Comparison of ENCODE assay signal across 15 cellular contexts in the genomic region with DNA sequence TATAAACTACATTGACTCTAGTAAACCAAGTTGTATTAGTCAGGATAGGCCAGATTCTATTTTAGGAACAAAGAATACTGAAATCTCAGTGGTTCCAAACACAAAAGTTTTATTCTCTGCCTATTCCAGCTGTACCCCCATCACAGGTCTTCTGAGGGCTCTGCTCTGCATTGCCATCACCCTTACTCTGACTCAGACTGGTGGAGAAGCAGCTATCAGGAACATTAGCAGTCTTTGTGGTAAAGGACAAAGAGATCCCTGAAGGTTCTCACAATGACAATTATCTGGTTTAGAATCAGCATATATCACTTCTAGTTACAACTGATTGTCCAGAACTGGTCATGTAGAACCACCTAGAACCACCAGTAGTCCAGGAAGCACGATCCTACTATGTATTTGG.
DNase-seq lines count a peak whose midpoint lies in the region; ATAC-seq and TF ChIP-seq lines count a peak whose summit lies in the region.
"Had no signal": no experiment of that assay in that cellular context is flagged by ENCODE, and none has a peak within 500 bp of the region (broad histone marks: within the 10 kb centered on the region; RNA-seq: fewer than 3 reads in every experiment).

No MANE protein-coding gene starts in this region.

- H3K36me3 ChIP-seq in SK-N-SH (replicated peaks in 1 of 2; ENCODE audit: control insufficient read depth in 1 of 2, insufficient read depth in 2 of 2, low read length in 1 of 2) (no peaks in the 10 kb centered on the region), heart left ventricle (no peaks in the 10 kb centered on the region)
- H3K36me3 ChIP-seq: BE2C, HAP-1 had no signal

- intact Hi-C loops in heart left ventricle (cut with DNase I) = no loop called here

- H3K9me3 Mint-ChIP-seq in activated T-helper 17 cell treated with anti-CD3 and anti-CD28 coated beads, Interleukin-2, amount 50 U/mL, for 72 hours = no peaks in the 10 kb centered on the region

- H3K9ac ChIP-seq in SK-N-SH = no peak overlapping the region
- H3K9ac ChIP-seq: KMS-11 had no signal

- no peak overlapping the region for H2AFZ ChIP-seq in SK-N-SH (ENCODE audit: low read depth)

- H3K36me3 Mint-ChIP-seq in activated T-helper 17 cell treated with anti-CD3 and anti-CD28 coated beads, Interleukin-2, amount 50 U/mL, for 72 hours (ENCODE audit: low read depth) = no peaks in the 10 kb centered on the region
- H3K36me3 Mint-ChIP-seq: CD4-positive, CD25-positive, alpha-beta regulatory T cell; CD8-positive, alpha-beta memory T cell had no signal

- H3F3A ChIP-seq in SK-N-SH (replicated peaks; ENCODE audit: insufficient read depth) = no peaks in the 10 kb centered on the region

- no peaks in the 10 kb centered on the region for H3K27me3 Mint-ChIP-seq in activated T-helper 17 cell treated with anti-CD3 and anti-CD28 coated beads, Interleukin-2, amount 50 U/mL, for 72 hours
- H3K27me3 Mint-ChIP-seq: CD4-positive, CD25-positive, alpha-beta regulatory T cell; CD8-positive, alpha-beta memory T cell had no signal

- no peak for TF ChIP-seq EP300 in SK-N-SH (IDR thresholded peaks at IDR 0.05; ENCODE audit: borderline replicate concordance in 1 of 2, low read depth in 1 of 2, low read length in 1 of 2)

- WGBS in SK-N-SH (ENCODE audit: low lambda C conversion rate) = 0% methylated on average over 1 of the region's 1 CpG
- WGBS in heart left ventricle, 4 donors = 50 to 91% (median 76%) methylated on average over 1 of the region's 1 CpG

- ATAC-seq in GM18868 (IDR thresholded peaks at IDR 0.05; ENCODE audit: unreplicated experiment) (peak; percentile 74), HG03442 (IDR thresholded peaks at IDR 0.05; ENCODE audit: unreplicated experiment) (peak; percentile 60), heart left ventricle (no peak)
- peak; percentile 72 for ATAC-seq in activated T-helper 17 cell treated with anti-CD3 and anti-CD28 coated beads, Interleukin-2, amount 50 U/mL, for 72 hours (replicated peaks)

- H3K4me1 ChIP-seq in SK-N-SH (ENCODE audit: control insufficient read depth in 1 of 2, insufficient read depth in 2 of 2, low read depth in 1 of 2, low read length in 1 of 2) = no peaks in the 10 kb centered on the region
- H3K4me1 ChIP-seq in heart left ventricle = no peaks in the 10 kb centered on the region
- H3K4me1 ChIP-seq: BE2C, Caco-2, HAP-1 had no signal

- no peaks in the 10 kb centered on the region for H3K79me2 ChIP-seq in SK-N-SH (ENCODE audit: insufficient read depth)

- H3K27me3 ChIP-seq in SK-N-SH (ENCODE audit: insufficient read depth) = no peaks in the 10 kb centered on the region
- H3K27me3 ChIP-seq in heart left ventricle = no peaks in the 10 kb centered on the region
- H3K27me3 ChIP-seq: BE2C had no signal

- no peaks in the 10 kb centered on the region for H4K20me1 ChIP-seq in SK-N-SH (ENCODE audit: insufficient read depth)

- H3K27ac ChIP-seq in SK-N-SH (ENCODE audit: low read depth in 2 of 2, low read length in 1 of 2) (no peak overlapping the region), heart left ventricle (no peak overlapping the region)
- H3K27ac ChIP-seq: KMS-11 had no signal

- TF ChIP-seq CTCF in SK-N-SH (IDR thresholded peaks at IDR 0.05) = no peak
- no peak for TF ChIP-seq CTCF in heart left ventricle (IDR thresholded peaks at IDR 0.05)
- TF ChIP-seq CTCF in foreskin fibroblast (IDR thresholded peaks at IDR 0.05; ENCODE audit: low read depth, low read length) = no peak

- no peaks in the 10 kb centered on the region for H3K4me1 Mint-ChIP-seq in activated T-helper 17 cell treated with anti-CD3 and anti-CD28 coated beads, Interleukin-2, amount 50 U/mL, for 72 hours
- H3K4me1 Mint-ChIP-seq: CD4-positive, CD25-positive, alpha-beta regulatory T cell; CD8-positive, alpha-beta memory T cell had no signal

- H3K4me3 Mint-ChIP-seq in activated T-helper 17 cell treated with anti-CD3 and anti-CD28 coated beads, Interleukin-2, amount 50 U/mL, for 72 hours = no peak overlapping the region
- H3K4me3 Mint-ChIP-seq: CD4-positive, CD25-positive, alpha-beta regulatory T cell; CD8-positive, alpha-beta memory T cell had no signal

- no peaks in the 10 kb centered on the region for H3K9me2 ChIP-seq in SK-N-SH

- POLR2A ChIA-PET in SK-N-SH (lab: Yijun Ruan, JAX) = no interaction called here

- no peak for TF ChIP-seq RAD21 in SK-N-SH (IDR thresholded peaks at IDR 0.05; ENCODE audit: low read length)

- no peak overlapping the region for H3K4me2 ChIP-seq in SK-N-SH
- H3K4me2 ChIP-seq: KMS-11 had no signal

- H3K4me3 ChIP-seq in SK-N-SH (ENCODE audit: low read depth in 2 of 2, low read length in 1 of 2) (no peak overlapping the region), heart left ventricle (no peak overlapping the region), foreskin fibroblast (ENCODE audit: low read depth in 1 of 2, low read length in 2 of 2) (no peak overlapping the region)
- H3K4me3 ChIP-seq: HAP-1 had no signal

- H3K27ac Mint-ChIP-seq in activated T-helper 17 cell treated with anti-CD3 and anti-CD28 coated beads, Interleukin-2, amount 50 U/mL, for 72 hours = no peak overlapping the region
- H3K27ac Mint-ChIP-seq: CD4-positive, CD25-positive, alpha-beta regulatory T cell; CD8-positive, alpha-beta memory T cell had no signal

- no peaks in the 10 kb centered on the region for H3K9me3 ChIP-seq in SK-N-SH
- H3K9me3 ChIP-seq in heart left ventricle = no peaks in the 10 kb centered on the region
- H3K9me3 ChIP-seq: BE2C, Caco-2, HAP-1 had no signal

- CTCF ChIA-PET in SK-N-SH (lab: Yijun Ruan, JAX) = no interaction called here

- TF ChIP-seq POLR2A in heart left ventricle (IDR thresholded peaks at IDR 0.05) = no peak

- DNase-seq in renal cortical epithelial cell (ENCODE audit: low read depth) (peak; percentile 1), SK-N-SH (no peak), heart left ventricle (no peak), foreskin fibroblast (no peak)
- DNase-seq: ACHN; BE2C; C1 segment of cervical spinal cord; Caco-2; CD4-positive, CD25-positive, alpha-beta regulatory T cell; CD8-positive, alpha-beta memory T cell had no signal

TF ChIP-seq in SK-N-SH, 30 proteins besides CTCF, POLR2A, EP300 and RAD21:
- TF ChIP-seq NFIC (IDR thresholded peaks at IDR 0.05; ENCODE audit: borderline replicate concordance) (no peak), TEAD4 (IDR thresholded peaks at IDR 0.05; ENCODE audit: borderline replicate concordance, insufficient read depth) (no peak), FOXM1 (IDR thresholded peaks at IDR 0.05; ENCODE audit: low read depth) (no peak), SMC3 (IDR thresholded peaks at IDR 0.05; ENCODE audit: low read depth, low read length) (no peak), TCF12 (IDR thresholded peaks at IDR 0.05) (no peak), TAF1 (IDR thresholded peaks at IDR 0.05; ENCODE audit: borderline replicate concordance, low read depth, low read length) (no peak)
- TF ChIP-seq, protein P1, sequence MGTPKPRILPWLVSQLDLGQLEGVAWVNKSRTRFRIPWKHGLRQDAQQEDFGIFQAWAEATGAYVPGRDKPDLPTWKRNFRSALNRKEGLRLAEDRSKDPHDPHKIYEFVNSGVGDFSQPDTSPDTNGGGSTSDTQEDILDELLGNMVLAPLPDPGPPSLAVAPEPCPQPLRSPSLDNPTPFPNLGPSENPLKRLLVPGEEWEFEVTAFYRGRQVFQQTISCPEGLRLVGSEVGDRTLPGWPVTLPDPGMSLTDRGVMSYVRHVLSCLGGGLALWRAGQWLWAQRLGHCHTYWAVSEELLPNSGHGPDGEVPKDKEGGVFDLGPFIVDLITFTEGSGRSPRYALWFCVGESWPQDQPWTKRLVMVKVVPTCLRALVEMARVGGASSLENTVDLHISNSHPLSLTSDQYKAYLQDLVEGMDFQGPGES (IDR thresholded peaks at IDR 0.05; ENCODE audit: low read depth, low read length) = no peak
- TF ChIP-seq, protein P2, sequence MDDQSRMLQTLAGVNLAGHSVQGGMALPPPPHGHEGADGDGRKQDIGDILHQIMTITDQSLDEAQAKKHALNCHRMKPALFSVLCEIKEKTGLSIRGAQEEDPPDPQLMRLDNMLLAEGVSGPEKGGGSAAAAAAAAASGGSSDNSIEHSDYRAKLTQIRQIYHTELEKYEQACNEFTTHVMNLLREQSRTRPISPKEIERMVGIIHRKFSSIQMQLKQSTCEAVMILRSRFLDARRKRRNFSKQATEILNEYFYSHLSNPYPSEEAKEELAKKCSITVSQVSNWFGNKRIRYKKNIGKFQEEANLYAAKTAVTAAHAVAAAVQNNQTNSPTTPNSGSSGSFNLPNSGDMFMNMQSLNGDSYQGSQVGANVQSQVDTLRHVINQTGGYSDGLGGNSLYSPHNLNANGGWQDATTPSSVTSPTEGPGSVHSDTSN (IDR thresholded peaks at IDR 0.05) = no peak
- TF ChIP-seq, protein P3, sequence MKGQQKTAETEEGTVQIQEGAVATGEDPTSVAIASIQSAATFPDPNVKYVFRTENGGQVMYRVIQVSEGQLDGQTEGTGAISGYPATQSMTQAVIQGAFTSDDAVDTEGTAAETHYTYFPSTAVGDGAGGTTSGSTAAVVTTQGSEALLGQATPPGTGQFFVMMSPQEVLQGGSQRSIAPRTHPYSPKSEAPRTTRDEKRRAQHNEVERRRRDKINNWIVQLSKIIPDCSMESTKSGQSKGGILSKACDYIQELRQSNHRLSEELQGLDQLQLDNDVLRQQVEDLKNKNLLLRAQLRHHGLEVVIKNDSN (IDR thresholded peaks at IDR 0.05; ENCODE audit: borderline replicate concordance, low read depth) = no peak
TF ChIP-seq in SK-N-SH: peak in this region for 0.

Comparison
In these comparisons a context has a peak if more than half of its experiments do, and no peak if none do; other contexts are left out.
1. ATAC-seq: peak in GM18868 (single experiment), HG03442 (single experiment) and activated T-helper 17 cell treated with anti-CD3 and anti-CD28 coated beads, Interleukin-2, amount 50 U/mL, for 72 hours (single experiment); none in heart left ventricle (0 of 4).